Comparison of ENCODE assay signal across 14 cellular contexts in genomic region chr9:130537346-130538050, GRCh38. TPM values are rescaled to one million over a fixed set of nuclear protein-coding genes. Genes with fewer than 3 reads are reported as not detected.
DNase-seq lines count a peak whose midpoint lies in the region; ATAC-seq and TF ChIP-seq lines count a peak whose summit lies in the region.
"Had no signal": no experiment of that assay in that cellular context is flagged by ENCODE, and none has a peak within 500 bp of the region (broad histone marks: within the 10 kb centered on the region; RNA-seq: fewer than 3 reads in every experiment).

No MANE protein-coding gene starts in this region.

- H3K4me3 ChIP-seq in spleen: no peak overlapping the region
- no peak overlapping the region for H3K4me3 ChIP-seq in suprapubic skin
- H3K4me3 ChIP-seq: hepatocyte, SK-N-MC, thyroid gland had no signal

- CTCF ChIA-PET in activated CD4-positive, alpha-beta T cell treated with anti-CD3 and anti-CD28 coated beads for 36 hours (lab: Charles Lee): no interaction called here

- DNase-seq in activated CD4-positive, alpha-beta T cell treated with anti-CD3 and anti-CD28 coated beads for 36 hours: peak; percentile 20
- no peak for DNase-seq in activated CD4-positive, alpha-beta T cell treated with anti-CD3 and anti-CD28 coated beads for 48 hours
- DNase-seq in fibroblast of peridontal ligament (ENCODE audit: extremely low read depth) (peak; percentile 7), spleen (peak; percentile 78), suprapubic skin (ENCODE audit: low spot score in 2 of 2) (no peak)
- no peak for DNase-seq in stimulated activated CD4-positive, alpha-beta T cell treated with anti-CD3 and anti-CD28 coated beads, Interleukin-12 subunit alpha, Interleukin-12 subunit beta, amount 100 ng/mL, for 4 hours
- DNase-seq in effector CD4-positive, alpha-beta T cell: no peak
- DNase-seq: NCI-H774, thyroid gland had no signal

- no peak overlapping the region for H3K4me3 Mint-ChIP-seq in activated CD4-positive, alpha-beta T cell treated with anti-CD3 and anti-CD28 coated beads for 36 hours
- H3K4me3 Mint-ChIP-seq: activated naive CD4-positive, alpha-beta T cell treated with anti-CD3 and anti-CD28 coated beads, Interleukin-2, amount 50 U/mL, for 24 hours had no signal

- POLR2A ChIA-PET in activated CD4-positive, alpha-beta T cell treated with anti-CD3 and anti-CD28 coated beads for 36 hours (lab: Charles Lee): interaction anchor here (0.7 kb wide), 1 partner anchor 68 kb away, joined by 6 read pairs; no protein-coding TSS in a partner anchor

- peaks cover 0 to 100% (median 56%) of the 10 kb centered on the region in 7 donors for H3K27me3 ChIP-seq in spleen (replicated peaks in 1 of 7)
- H3K27me3 ChIP-seq in suprapubic skin: peaks cover 85% of the 10 kb centered on the region
- H3K27me3 ChIP-seq: thyroid gland had no signal

- no peak overlapping the region for H3K27ac Mint-ChIP-seq in activated CD4-positive, alpha-beta T cell treated with anti-CD3 and anti-CD28 coated beads for 36 hours
- H3K27ac Mint-ChIP-seq: activated naive CD4-positive, alpha-beta T cell treated with anti-CD3 and anti-CD28 coated beads, Interleukin-2, amount 50 U/mL, for 24 hours had no signal

- H3K9me3 Mint-ChIP-seq in activated CD4-positive, alpha-beta T cell treated with anti-CD3 and anti-CD28 coated beads for 36 hours (ENCODE audit: low read depth): no peaks in the 10 kb centered on the region
- H3K9me3 Mint-ChIP-seq: activated naive CD4-positive, alpha-beta T cell treated with anti-CD3 and anti-CD28 coated beads, Interleukin-2, amount 50 U/mL, for 24 hours had no signal

- H3K4me1 Mint-ChIP-seq in activated CD4-positive, alpha-beta T cell treated with anti-CD3 and anti-CD28 coated beads for 36 hours: peaks cover 13% of the 10 kb centered on the region

- no peaks in the 10 kb centered on the region for H3K36me3 Mint-ChIP-seq in activated CD4-positive, alpha-beta T cell treated with anti-CD3 and anti-CD28 coated beads for 36 hours (ENCODE audit: low read depth)
- H3K36me3 Mint-ChIP-seq: activated naive CD4-positive, alpha-beta T cell treated with anti-CD3 and anti-CD28 coated beads, Interleukin-2, amount 50 U/mL, for 24 hours had no signal

- no peak for ATAC-seq in activated CD4-positive, alpha-beta T cell treated with anti-CD3 and anti-CD28 coated beads for 36 hours
- ATAC-seq in SK-N-SH treated with all-trans-retinoic acid at 6 μM for 48 hours: peak; percentile 34

- TF ChIP-seq CTCF in spleen (IDR thresholded peaks at IDR 0.05 in 8 of 11, conservative IDR thresholded peaks at IDR 0.05 in 3 of 11): no peak
- no peak for TF ChIP-seq CTCF in suprapubic skin (IDR thresholded peaks at IDR 0.05)

- no peaks in the 10 kb centered on the region for H3K36me3 ChIP-seq in spleen
- no peaks in the 10 kb centered on the region for H3K36me3 ChIP-seq in suprapubic skin
- H3K36me3 ChIP-seq: thyroid gland had no signal

- H3K27ac ChIP-seq in spleen (no peak overlapping the region), suprapubic skin (no peak overlapping the region)
- H3K27ac ChIP-seq: hepatocyte, HL-60, SK-N-MC, thyroid gland had no signal

- TF ChIP-seq POLR2A in spleen (IDR thresholded peaks at IDR 0.05): no peak
- no peak for TF ChIP-seq POLR2A in suprapubic skin (IDR thresholded peaks at IDR 0.05)

- H3K4me1 ChIP-seq in spleen (peaks cover 7 to 25% (median 16%) of the 10 kb centered on the region in 6 donors), suprapubic skin (peaks cover 27% of the 10 kb centered on the region)

- intact Hi-C loops in activated CD4-positive, alpha-beta T cell treated with anti-CD3 and anti-CD28 coated beads for 36 hours (cut with DNase I, micrococcal nuclease): no loop called here
- intact Hi-C loops in spleen (cut with DNase I; ENCODE audit: low total_unique reads): no loop called here

- WGBS in spleen, 5 donors: 3 to 10% (median 5%) methylated on average over 22 to 25 of the region's 25 CpGs
- 26% methylated on average over 15 of the region's 25 CpGs for WGBS in suprapubic skin

- no peak for TF ChIP-seq EP300 in suprapubic skin (IDR thresholded peaks at IDR 0.05)

- H3K27me3 Mint-ChIP-seq in activated CD4-positive, alpha-beta T cell treated with anti-CD3 and anti-CD28 coated beads for 36 hours: peaks cover 51% of the 10 kb centered on the region

- H3K9me3 ChIP-seq in spleen (no peaks in the 10 kb centered on the region), suprapubic skin (no peaks in the 10 kb centered on the region)
- H3K9me3 ChIP-seq: thyroid gland had no signal

TF ChIP-seq in SK-N-SH treated with all-trans-retinoic acid at 6 μM for 48 hours, 23 proteins besides CTCF, POLR2A, EP300 and RAD21:
- TF ChIP-seq ZFP3 (CRISPR knock-in tag; IDR thresholded peaks at IDR 0.05) (peak; percentile 92), CREB5 (CRISPR knock-in tag; IDR thresholded peaks at IDR 0.05; ENCODE audit: low read depth) (no peak)
TF ChIP-seq in SK-N-SH treated with all-trans-retinoic acid at 6 μM for 48 hours: peak in this region for 1.

RNA-seq across cellular contexts. Expression of gene FUBP3, which starts 41.9 kb away (rescaled TPM):
- total RNA-seq in activated CD4-positive, alpha-beta T cell treated with anti-CD3 and anti-CD28 coated beads for 36 hours: 10 to 100 TPM; 36.4 to 38.5 TPM
- 10 to 100 TPM; 26.9 to 46.1 (median 39.8) TPM for total RNA-seq in spleen
- polyA plus RNA-seq in spleen: 10 to 100 TPM; 14.7 to 21.0 (median 19.4) TPM
- 100 to 1,000 TPM in 1 of 4 donors, 10 to 100 TPM in 3; 26.5 to 147 (median 33.7) TPM for total RNA-seq in suprapubic skin

Comparison
In these comparisons a context has a peak if more than half of its experiments do, and no peak if none do; other contexts are left out.
1. DNase-seq: peak in activated CD4-positive, alpha-beta T cell treated with anti-CD3 and anti-CD28 coated beads for 36 hours (single experiment), fibroblast of peridontal ligament (single experiment) and spleen (single experiment); none in activated CD4-positive, alpha-beta T cell treated with anti-CD3 and anti-CD28 coated beads for 48 hours (single experiment), suprapubic skin (0 of 2), stimulated activated CD4-positive, alpha-beta T cell treated with anti-CD3 and anti-CD28 coated beads, Interleukin-12 subunit alpha, Interleukin-12 subunit beta, amount 100 ng/mL, for 4 hours (single experiment) and effector CD4-positive, alpha-beta T cell (single experiment).